Comparison of ENCODE assay signal across 8 cellular contexts in the genomic region with DNA sequence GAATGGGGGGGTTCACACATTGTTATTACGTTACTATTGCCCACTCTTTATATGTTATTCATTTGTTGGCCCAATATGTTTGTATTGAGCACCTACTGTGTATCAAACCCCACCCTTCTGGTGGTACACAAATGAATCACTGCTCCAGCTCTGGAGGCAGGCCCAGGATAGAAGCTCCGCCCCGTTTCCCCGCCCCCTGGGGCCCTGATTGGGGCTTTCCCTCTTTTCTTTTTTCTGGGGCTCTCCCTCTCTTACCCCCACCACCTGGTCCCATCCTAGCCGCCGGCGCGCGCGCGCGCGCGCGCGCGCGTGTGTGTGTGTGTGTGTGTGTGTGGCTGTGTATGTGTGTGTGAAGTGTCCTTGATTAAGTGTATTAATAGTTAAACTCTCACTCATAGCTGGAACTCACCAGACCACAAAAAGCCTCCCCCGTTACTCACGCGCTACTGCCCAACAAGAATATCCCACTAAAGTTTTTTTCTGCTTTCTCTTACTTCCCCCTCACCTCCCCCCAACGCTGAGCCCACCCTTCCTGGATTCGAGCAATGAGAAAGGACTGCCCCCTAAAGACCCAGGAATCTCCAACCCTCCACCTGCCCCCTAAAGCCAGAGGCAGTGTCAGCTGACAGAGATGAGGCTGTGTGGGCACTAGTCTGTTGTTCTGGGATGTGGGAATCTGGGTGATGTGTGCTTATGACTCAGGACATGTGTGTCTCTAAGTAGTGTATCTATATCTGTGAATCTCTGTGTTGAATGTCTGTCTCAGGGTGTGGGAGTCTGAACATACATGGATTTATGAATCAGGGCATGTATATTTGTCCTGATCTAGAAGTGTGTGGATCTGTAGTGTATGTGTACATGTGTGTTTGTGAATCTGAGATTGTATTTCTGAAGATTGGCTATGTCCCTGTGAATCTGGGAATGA. TPM values are rescaled to one million over a fixed set of nuclear protein-coding genes. Genes with fewer than 3 reads are reported as not detected.
A peak's percentile ranks its signal among the peaks of the same experiment; 100 is the strongest.
DNase-seq lines count a peak whose midpoint lies in the region; ATAC-seq and TF ChIP-seq lines count a peak whose summit lies in the region.

No MANE protein-coding gene starts in this region.

- peaks cover 61% of the 10 kb centered on the region for H3F3A ChIP-seq in neural progenitor cell (ENCODE audit: low read depth)

- BruUV-seq in A673 (replicated peaks; lab: Mats Ljungman, UMichigan), result no TSS peak

- TF ChIP-seq POLR2A in gastroesophageal sphincter (IDR thresholded peaks at IDR 0.05) (no peak), upper lobe of left lung (IDR thresholded peaks at IDR 0.05) (no peak)

- intact Hi-C loops in A673 (cut with micrococcal nuclease; ENCODE audit: unreplicated experiment), result loop anchor here (5.0 kb wide), 2 partner anchors 45 to 95 kb away; no protein-coding TSS in a partner anchor

- H3K79me2 ChIP-seq in neural progenitor cell (ENCODE audit: low read depth), result peaks cover 67% of the 10 kb centered on the region

- TF ChIP-seq EP300 in gastroesophageal sphincter (IDR thresholded peaks at IDR 0.05), result no peak
- TF ChIP-seq EP300 in upper lobe of left lung (IDR thresholded peaks at IDR 0.05), result no peak

- peak overlapping the region; percentile 99 for H3K4me3 Mint-ChIP-seq in neural progenitor cell

- ATAC-seq in GM18520 (IDR thresholded peaks at IDR 0.05; ENCODE audit: unreplicated experiment) (peak; percentile 34), HG03039 (IDR thresholded peaks at IDR 0.05; ENCODE audit: unreplicated experiment) (peak; percentile 33), gastroesophageal sphincter (peak; percentile 55), upper lobe of left lung (ENCODE audit: low FRiP score in 2 of 2) (peak; percentile 62 to 64)

- POLR2A ChIA-PET in A673 (lab: Charles Lee; ENCODE audit: low non-redundant PET), result interaction anchor here (0.7 kb wide), 1 partner anchor 140 kb away, joined by 3 read pairs; no protein-coding TSS in a partner anchor

- TF ChIP-seq CTCF in A673 (conservative IDR thresholded peaks at IDR 0.05; ENCODE audit: low read depth, low read length), result no peak
- TF ChIP-seq CTCF in gastroesophageal sphincter (IDR thresholded peaks at IDR 0.05), result no peak
- no peak for TF ChIP-seq CTCF in neural progenitor cell (IDR thresholded peaks at IDR 0.05)
- TF ChIP-seq CTCF in upper lobe of left lung (IDR thresholded peaks at IDR 0.05), result no peak

- H3K27ac ChIP-seq in A673 (ENCODE audit: low read depth, low read length, poor library complexity, severe bottlenecking), result peak overlapping the region; percentile 58
- peak overlapping the region; percentile 40 to 94 (median 92) for H3K27ac ChIP-seq in gastroesophageal sphincter
- H3K27ac ChIP-seq in neural progenitor cell, result no peak overlapping the region
- peak overlapping the region; percentile 77 to 95 (median 89) for H3K27ac ChIP-seq in upper lobe of left lung

- no peaks in the 10 kb centered on the region for H3K9me3 ChIP-seq in A673 (ENCODE audit: low read depth, low read length, poor library complexity, severe bottlenecking)
- no peaks in the 10 kb centered on the region for H3K9me3 ChIP-seq in gastroesophageal sphincter
- no peaks in the 10 kb centered on the region for H3K9me3 ChIP-seq in neural progenitor cell (ENCODE audit: low read depth)
- no peaks in the 10 kb centered on the region for H3K9me3 ChIP-seq in upper lobe of left lung

- WGBS in gastroesophageal sphincter (ENCODE audit: low coverage in 1 of 2), 2 donors, result 14 to 28% methylated on average over 10 to 18 of the region's 23 CpGs
- 22 to 25% methylated on average over 23 of the region's 23 CpGs for WGBS in upper lobe of left lung, 2 donors

- no peak overlapping the region for H3K9ac ChIP-seq in neural progenitor cell

- peaks cover 63% of the 10 kb centered on the region for H3K4me1 ChIP-seq in A673 (ENCODE audit: insufficient read depth, low read length, poor library complexity, severe bottlenecking)
- H3K4me1 ChIP-seq in gastroesophageal sphincter, result peaks cover 0 to 95% (median 72%) of the 10 kb centered on the region in 3 donors
- peaks cover 61% of the 10 kb centered on the region for H3K4me1 ChIP-seq in neural progenitor cell
- peaks cover 82 to 97% (median 86%) of the 10 kb centered on the region in 4 donors for H3K4me1 ChIP-seq in upper lobe of left lung

- DNase-seq in A673 (ENCODE audit: low spot score) (peak; percentile 92), OCI-M1 (lab: John Stamatoyannopoulos, UW) (peak; percentile 63), neural progenitor cell (ENCODE audit: low spot score) (peak; percentile 90), upper lobe of left lung (peak; percentile 87 to 92)
- DNase-seq in activated naive CD4-positive, alpha-beta T cell treated with anti-CD3 and anti-CD28 coated beads, Interleukin-2, amount 50 U/mL, for 16 hours, result peak; percentile 57

- H3K27me3 Mint-ChIP-seq in neural progenitor cell (ENCODE audit: insufficient read depth, low read depth), result peaks cover 5% of the 10 kb centered on the region

- H3K9me3 Mint-ChIP-seq in neural progenitor cell, result no peaks in the 10 kb centered on the region

- H3K36me3 Mint-ChIP-seq in neural progenitor cell, result no peaks in the 10 kb centered on the region

- H3K27ac Mint-ChIP-seq in neural progenitor cell, result peak overlapping the region; percentile 46

- peak overlapping the region; percentile 90 for H3K4me3 ChIP-seq in A673 (ENCODE audit: low read depth, low read length, poor library complexity, severe bottlenecking)
- peak overlapping the region in 1 of 2 donors; percentile 90 for H3K4me3 ChIP-seq in gastroesophageal sphincter
- H3K4me3 ChIP-seq in neural progenitor cell, result peak overlapping the region; percentile 89
- peak overlapping the region in 1 of 4 donors; percentile 13 for H3K4me3 ChIP-seq in upper lobe of left lung

- H3K27me3 ChIP-seq in A673 (replicated peaks; ENCODE audit: insufficient read depth, low read depth, low read length, poor library complexity), result no peaks in the 10 kb centered on the region
- peaks cover 6% of the 10 kb centered on the region for H3K27me3 ChIP-seq in gastroesophageal sphincter
- H3K27me3 ChIP-seq in neural progenitor cell, result peaks cover 9% of the 10 kb centered on the region
- H3K27me3 ChIP-seq in upper lobe of left lung, result peaks cover 0 to 7% (median 0%) of the 10 kb centered on the region in 4 donors

- H3K4me1 Mint-ChIP-seq in neural progenitor cell, result peaks cover 65% of the 10 kb centered on the region

- H3K36me3 ChIP-seq in A673 (ENCODE audit: insufficient read depth, low read length, poor library complexity, severe bottlenecking) (no peaks in the 10 kb centered on the region), gastroesophageal sphincter (no peaks in the 10 kb centered on the region), neural progenitor cell (no peaks in the 10 kb centered on the region), upper lobe of left lung (no peaks in the 10 kb centered on the region)

- H4K20me1 ChIP-seq in neural progenitor cell (ENCODE audit: low read depth), result peaks cover 31% of the 10 kb centered on the region

- CTCF ChIA-PET in A673 (lab: Charles Lee), result interaction anchor here (1.6 to 1.8 kb wide), 3 partner anchors 15 to 19 kb away, joined by 5 to 13 read pairs (median 6); no protein-coding TSS in a partner anchor

- H2AFZ ChIP-seq in neural progenitor cell (replicated peaks), result no peak overlapping the region

- H3K4me2 ChIP-seq in neural progenitor cell, result peak overlapping the region; percentile 97

RNA-seq across cellular contexts. Expression of a gene that starts 4.0 kb away (rescaled TPM):
- total RNA-seq in A673 (2021) (56.4 and 57.2 TPM in 2 replicates), gastroesophageal sphincter (10 to 100 TPM; 30.0 to 50.7 (median 35.1) TPM), neural progenitor cell (ENCODE audit: low replicate concordance) (17.2 and 25.6 TPM in 2 replicates), upper lobe of left lung (10 to 100 TPM; 25.7 to 39.5 (median 33.0) TPM)
